ENCODE assay signal across 1 cellular context in the genomic region with DNA sequence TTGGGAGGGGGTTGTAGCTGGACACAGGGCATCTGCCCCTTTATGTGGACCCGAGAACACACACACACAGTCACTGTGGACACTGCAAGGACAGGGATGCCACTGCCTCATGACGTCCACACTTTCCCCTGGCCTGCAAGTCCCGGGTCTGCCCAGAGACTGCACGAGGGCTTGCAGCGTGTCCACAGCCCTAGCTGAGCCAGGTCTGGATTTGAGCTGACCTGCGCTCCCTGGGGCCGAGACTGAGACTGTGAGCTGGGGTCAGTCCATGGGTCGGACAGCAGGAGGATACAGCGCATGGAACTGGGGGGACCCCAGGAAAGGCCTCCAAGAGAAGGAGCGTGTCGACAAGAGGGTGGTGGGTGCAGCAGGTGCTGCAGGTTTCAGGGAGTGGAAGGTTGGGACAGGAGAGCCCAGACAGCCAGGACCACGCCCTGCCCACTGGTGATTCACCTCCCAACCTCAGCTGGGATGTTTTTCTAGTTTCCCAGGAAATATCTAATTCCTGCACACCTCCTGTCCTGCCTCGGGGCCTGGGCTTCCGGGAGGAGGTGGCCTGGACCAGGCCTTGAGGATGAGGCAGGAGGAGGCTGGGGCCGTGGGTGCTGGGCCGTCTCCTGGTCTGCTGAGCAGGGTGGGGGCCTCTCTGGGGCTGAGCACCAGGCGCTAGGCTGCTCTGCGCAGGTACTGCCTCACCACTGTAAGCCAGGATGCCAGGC.
TF ChIP-seq lines count a peak whose summit lies in the region.

No MANE protein-coding gene starts in this region.

TF ChIP-seq in GM12891, 5 proteins besides CTCF, POLR2A, EP300 and RAD21:
- TF ChIP-seq PAX5 (IDR thresholded peaks at IDR 0.05; ENCODE audit: insufficient read depth, low read length, severe bottlenecking) = no peak
- TF ChIP-seq TAF1 (IDR thresholded peaks at IDR 0.05; ENCODE audit: low read depth, low read length) = no peak
- TF ChIP-seq POU2F2 (IDR thresholded peaks at IDR 0.05; ENCODE audit: low read depth, low read length) = no peak
- no peak for TF ChIP-seq SPI1 (IDR thresholded peaks at IDR 0.05; ENCODE audit: low read depth, low read length)
- TF ChIP-seq POLR2AphosphoS5 (IDR thresholded peaks at IDR 0.05; ENCODE audit: low read depth, low read length) = no peak
